Comparison of ENCODE assay signal across 1 cellular context in the genomic region with DNA sequence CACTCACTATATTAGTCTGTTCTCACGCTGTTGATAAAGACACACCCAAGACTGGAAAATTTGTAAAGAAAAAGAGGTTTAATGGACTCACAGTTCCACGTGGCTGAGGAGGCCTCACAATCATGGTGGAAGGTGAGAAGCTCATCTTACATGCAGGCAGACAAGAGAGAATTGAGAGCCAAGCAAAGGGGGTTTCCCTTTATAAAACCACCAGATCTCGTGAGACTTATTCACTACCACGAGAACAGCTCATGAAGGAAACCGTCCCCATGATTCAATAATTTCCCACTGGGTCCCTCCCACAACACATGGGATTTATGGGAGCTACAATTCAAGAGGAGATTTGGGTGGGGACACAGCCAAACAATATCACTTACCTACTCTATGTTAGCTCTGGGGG.
TF ChIP-seq lines count a peak whose summit lies in the region.

No MANE protein-coding gene starts in this region.

TF ChIP-seq in K562, 482 proteins besides CTCF, POLR2A, EP300 and RAD21:
- peak; percentile 65; the same call in 1 of the 2 replicates for TF ChIP-seq CHD2 (IDR thresholded peaks at IDR 0.05; ENCODE audit: low read depth, low read length)
